ENCODE assay signal across 8 cellular contexts in genomic region chr15:78811124-78811824, GRCh38. TPM values are rescaled to one million over a fixed set of nuclear protein-coding genes. Genes with fewer than 3 reads are reported as not detected.
A peak's percentile ranks its signal among the peaks of the same experiment; 100 is the strongest.
DNase-seq lines count a peak whose midpoint lies in the region; ATAC-seq and TF ChIP-seq lines count a peak whose summit lies in the region.

Gene ADAMTS7, minus strand, starts transcription at chr15:78811464. Its CDS starts 244 bp downstream, at chr15:78811220.

- no peaks in the 10 kb centered on the region for H3K9me3 Mint-ChIP-seq in dendritic cell treated with granulocyte-macrophage colony-stimulating factor and Interleukin-4, amounts not matched to agents 40 ng/mL and 50 ng/mL, for 4 days

- peaks cover 21% of the 10 kb centered on the region for H3K4me1 Mint-ChIP-seq in dendritic cell treated with granulocyte-macrophage colony-stimulating factor and Interleukin-4, amounts not matched to agents 40 ng/mL and 50 ng/mL, for 4 days (ENCODE audit: low read depth)

- ATAC-seq in GM19452 (IDR thresholded peaks at IDR 0.05; ENCODE audit: unreplicated experiment) (peak; percentile 70), left lobe of liver (peak; percentile 85), HG03457 (IDR thresholded peaks at IDR 0.05; ENCODE audit: unreplicated experiment) (no peak)

- intact Hi-C loops in dendritic cell treated with granulocyte-macrophage colony-stimulating factor and Interleukin-4, amounts not matched to agents 40 ng/mL and 50 ng/mL, for 4 days (cut with micrococcal nuclease) = no loop called here

- H3K27me3 Mint-ChIP-seq in dendritic cell treated with granulocyte-macrophage colony-stimulating factor and Interleukin-4, amounts not matched to agents 40 ng/mL and 50 ng/mL, for 4 days = peaks cover 73% of the 10 kb centered on the region

- H3K27ac Mint-ChIP-seq in dendritic cell treated with granulocyte-macrophage colony-stimulating factor and Interleukin-4, amounts not matched to agents 40 ng/mL and 50 ng/mL, for 4 days = no peak within 1 kb of the TSS

- peak; percentile 61 for TF ChIP-seq CTCF in LNCAP (IDR thresholded peaks at IDR 0.05)

- DNase-seq in C1 segment of cervical spinal cord (lab: John Stamatoyannopoulos, UW) (peak in 12 of 14 donors; percentile 10 to 71 (median 30)), left lobe of liver (ENCODE audit: low spot score) (peak; percentile 58)
- peak; percentile 41 for DNase-seq in activated CD4-positive, alpha-beta T cell treated with anti-CD3 and anti-CD28 coated beads for 48 hours
- DNase-seq in stimulated activated CD4-positive, alpha-beta T cell treated with anti-CD3 and anti-CD28 coated beads, Interleukin-2, amount 100 ng/mL, for 24 hours = peak; percentile 53 to 65

- H3K4me3 Mint-ChIP-seq in dendritic cell treated with granulocyte-macrophage colony-stimulating factor and Interleukin-4, amounts not matched to agents 40 ng/mL and 50 ng/mL, for 4 days = peak within 1 kb of the TSS; percentile 91

- no peaks in the 10 kb centered on the region for H3K36me3 Mint-ChIP-seq in dendritic cell treated with granulocyte-macrophage colony-stimulating factor and Interleukin-4, amounts not matched to agents 40 ng/mL and 50 ng/mL, for 4 days (ENCODE audit: low read depth)

RNA-seq across cellular contexts. Expression of gene ADAMTS7, which starts in this region (rescaled TPM):
- 0.86 TPM for total RNA-seq in left lobe of liver

Comparison
In these comparisons a context has a peak if more than half of its experiments do, and no peak if none do; other contexts are left out.
1. Peak in DNase-seq and ATAC-seq in left lobe of liver; RNA of the gene not detected or under 1 TPM.